In genomic region chr17:68195667-68196393, GRCh38 we compare ENCODE assay signal across 8 cellular contexts. TPM values are rescaled to one million over a fixed set of nuclear protein-coding genes. Genes with fewer than 3 reads are reported as not detected.
DNase-seq lines count a peak whose midpoint lies in the region; ATAC-seq lines count a peak whose summit lies in the region.

No MANE protein-coding gene starts in this region.

- H3K27ac Mint-ChIP-seq in naive thymus-derived CD4-positive, alpha-beta T cell, result peak overlapping the region in 1 of 9 donors; percentile 13

- H3K27me3 Mint-ChIP-seq in naive thymus-derived CD4-positive, alpha-beta T cell, result peaks cover 4 to 75% (median 9%) of the 10 kb centered on the region in 5 donors

- H3K36me3 ChIP-seq in naive thymus-derived CD4-positive, alpha-beta T cell (ENCODE audit: control insufficient read depth in 2 of 3, insufficient read depth in 3 of 3, low read length in 3 of 3), result no peaks in the 10 kb centered on the region

- no peak for ATAC-seq in naive thymus-derived CD4-positive, alpha-beta T cell
- ATAC-seq in HG02981 (IDR thresholded peaks at IDR 0.05; ENCODE audit: unreplicated experiment), result no peak

- no peaks in the 10 kb centered on the region for H3K9me3 Mint-ChIP-seq in naive thymus-derived CD4-positive, alpha-beta T cell

- CTCF ChIA-PET in naive thymus-derived CD4-positive, alpha-beta T cell (lab: Charles Lee), result interaction anchor here (1.5 to 1.9 kb wide), 3 partner anchors 9 to 23 kb away, joined by 3 to 7 read pairs (median 4); no protein-coding TSS in a partner anchor

- intact Hi-C loops in naive thymus-derived CD4-positive, alpha-beta T cell (cut with micrococcal nuclease), result no loop called here

- H3K4me1 ChIP-seq in naive thymus-derived CD4-positive, alpha-beta T cell (ENCODE audit: control insufficient read depth in 2 of 2, insufficient read depth in 2 of 2, low read length in 2 of 2), result peaks cover 21 to 32% of the 10 kb centered on the region in 2 donors

- no peak overlapping the region for H3K4me3 ChIP-seq in naive thymus-derived CD4-positive, alpha-beta T cell (ENCODE audit: low read length)

- no peak overlapping the region for H3K27ac ChIP-seq in naive thymus-derived CD4-positive, alpha-beta T cell (ENCODE audit: low read depth, low read length)

- H3K4me3 Mint-ChIP-seq in naive thymus-derived CD4-positive, alpha-beta T cell, result peak overlapping the region; percentile 50 to 91 (median 73)

- in situ Hi-C loops in T47D (cut with HindIII; ENCODE audit: low pct_unique_long_range_greater_than_20kb, low sequenced_read_pairs), result no loop called here

- no peaks in the 10 kb centered on the region for H3K9me3 ChIP-seq in naive thymus-derived CD4-positive, alpha-beta T cell (ENCODE audit: control insufficient read depth in 2 of 3, low read length in 3 of 3)

- peaks cover 0 to 4% (median 0%) of the 10 kb centered on the region in 5 donors for H3K36me3 Mint-ChIP-seq in naive thymus-derived CD4-positive, alpha-beta T cell

- H3K4me1 Mint-ChIP-seq in naive thymus-derived CD4-positive, alpha-beta T cell, result peaks cover 8 to 34% (median 17%) of the 10 kb centered on the region in 7 donors

- POLR2A ChIA-PET in naive thymus-derived CD4-positive, alpha-beta T cell (lab: Charles Lee), result interaction anchor here (1.0 to 8.1 kb wide), 4 partner anchors 11 to 262 kb away, joined by 3 to 113 read pairs (median 5); partner anchors contain the start of gene ARSG

- peak; percentile 36 for DNase-seq in COR-L47 (lab: John Stamatoyannopoulos, UW)
- DNase-seq in NCI-H2029 (lab: John Stamatoyannopoulos, UW), result peak; percentile 32
- peak; percentile 49 to 55 for DNase-seq in T47D (ENCODE audit: low read depth in 1 of 2, low spot score in 1 of 2)
- peak in 2 of 9 donors; percentile 21 to 31 for DNase-seq in naive thymus-derived CD4-positive, alpha-beta T cell
- DNase-seq in effector CD4-positive, alpha-beta T cell, result no peak
- DNase-seq in MV-4-11 (lab: John Stamatoyannopoulos, UW), result no peak
- no peak for DNase-seq in activated gamma-delta T cell treated with Interleukin-2 at 50 U/mL for 16 hours

- peaks cover 0 to 4% of the 10 kb centered on the region in 2 donors for H3K27me3 ChIP-seq in naive thymus-derived CD4-positive, alpha-beta T cell (ENCODE audit: control insufficient read depth in 2 of 2, insufficient read depth in 2 of 2, low read length in 2 of 2)

RNA-seq across cellular contexts. Expression of gene AMZ2, which starts 52.0 kb away (rescaled TPM):
- total RNA-seq in naive thymus-derived CD4-positive, alpha-beta T cell, result 10 to 100 TPM; 47.6 to 85.5 (median 73.8) TPM
- polyA plus RNA-seq in naive thymus-derived CD4-positive, alpha-beta T cell, result 100 to 1,000 TPM in 1 of 2 donors, 10 to 100 TPM in 1; 98.4 to 103 TPM

Comparison
In these comparisons a context has a peak if more than half of its experiments do, and no peak if none do; other contexts are left out.
1. DNase-seq: peak in COR-L47 (single experiment), NCI-H2029 (single experiment) and T47D (2 of 2); none in effector CD4-positive, alpha-beta T cell (single experiment), MV-4-11 (single experiment) and activated gamma-delta T cell treated with Interleukin-2 at 50 U/mL for 16 hours (single experiment).